21 cellular contexts compared by ENCODE assay signal in the genomic region with DNA sequence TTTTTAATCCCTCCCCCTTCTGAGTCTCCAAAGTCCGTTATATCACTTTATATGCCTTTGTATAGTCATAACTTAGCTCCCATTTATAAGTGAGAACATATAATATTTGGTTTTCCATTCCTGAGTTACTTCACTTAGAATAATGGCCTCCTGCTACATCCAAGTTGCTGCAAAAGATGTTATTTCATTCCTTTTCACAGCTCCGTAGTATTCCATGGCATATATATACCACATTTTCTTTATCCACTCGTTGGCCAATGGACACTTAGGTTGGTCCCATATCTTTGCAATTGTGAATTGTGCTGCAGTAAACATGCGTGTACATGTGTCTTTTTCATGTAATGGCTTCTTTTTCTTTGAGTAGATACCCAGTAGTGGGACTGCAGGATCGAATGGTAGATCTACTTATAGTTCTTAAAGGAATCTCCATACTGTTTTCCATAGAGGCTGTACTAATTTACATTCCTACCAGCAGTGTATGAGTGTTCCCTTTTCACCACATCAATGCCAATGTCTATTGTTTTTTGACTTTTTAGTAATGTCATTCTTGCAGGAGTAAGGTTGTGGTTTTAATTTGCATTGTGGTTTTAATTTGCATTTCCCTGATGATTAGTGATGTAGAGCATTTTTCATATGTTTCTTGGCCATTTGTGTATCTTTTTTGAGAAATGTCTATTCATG. TPM values are rescaled to one million over a fixed set of nuclear protein-coding genes. Genes with fewer than 3 reads are reported as not detected.
DNase-seq lines count a peak whose midpoint lies in the region; ATAC-seq and TF ChIP-seq lines count a peak whose summit lies in the region.
"Had no signal": no experiment of that assay in that cellular context is flagged by ENCODE, and none has a peak within 500 bp of the region (broad histone marks: within the 10 kb centered on the region; RNA-seq: fewer than 3 reads in every experiment).

No MANE protein-coding gene starts in this region.

- H3K4me1 ChIP-seq in MM.1S (ENCODE audit: low read length): peaks cover 20% of the 10 kb centered on the region
- peaks cover 36% of the 10 kb centered on the region for H3K4me1 ChIP-seq in vagina
- H3K4me1 ChIP-seq: lower lobe of right lung, neural progenitor cell, right lobe of liver had no signal

- no peaks in the 10 kb centered on the region for H3K9me3 Mint-ChIP-seq in activated naive CD4-positive, alpha-beta T cell treated with anti-CD3 and anti-CD28 coated beads, Interleukin-2, amount 50 U/mL, for 72 hours
- peaks cover 12% of the 10 kb centered on the region for H3K9me3 Mint-ChIP-seq in activated naive CD4-positive, alpha-beta T cell treated with anti-CD3 and anti-CD28 coated beads, Interleukin-2, amount 10 ng/mL, durations not matched to agents 7 days and 5 days
- H3K9me3 Mint-ChIP-seq in activated naive CD8-positive, alpha-beta T cell treated with anti-CD3 and anti-CD28 coated beads, Interleukin-2, amount 50 U/mL, for 24 hours: no peaks in the 10 kb centered on the region
- H3K9me3 Mint-ChIP-seq: stimulated activated naive CD8-positive, alpha-beta T cell treated with anti-CD3 and anti-CD28 coated beads, Interleukin-15, Interleukin-2, amounts not matched to agents 100 ng/mL and 50 ng/mL, for 24 hours had no signal

- no peaks in the 10 kb centered on the region for H3F3A ChIP-seq in MM.1S (ENCODE audit: insufficient read depth, low read length)

- CTCF ChIA-PET in activated naive CD4-positive, alpha-beta T cell treated with anti-CD3 and anti-CD28 coated beads, Interleukin-2, amount 10 ng/mL, durations not matched to agents 7 days and 5 days (lab: Charles Lee): interaction anchor here (1.1 to 1.3 kb wide), 2 partner anchors 10 to 20 kb away, joined by 4 to 5 read pairs; no protein-coding TSS in a partner anchor

- H3K4me3 ChIP-seq in MM.1S (ENCODE audit: low read length) (no peak overlapping the region), vagina (no peak overlapping the region)
- H3K4me3 ChIP-seq: GM23338, lower lobe of right lung, neural progenitor cell, Peyer's patch, right lobe of liver, thyroid gland had no signal

- H4K20me1 ChIP-seq in MM.1S (ENCODE audit: insufficient read depth, low read length): no peaks in the 10 kb centered on the region

- intact Hi-C loops in vagina (cut with DNase I): no loop called here

- H3K36me3 ChIP-seq in MM.1S (replicated peaks; ENCODE audit: insufficient read depth, low read length): no peaks in the 10 kb centered on the region
- no peaks in the 10 kb centered on the region for H3K36me3 ChIP-seq in vagina
- H3K36me3 ChIP-seq: lower lobe of right lung, neural progenitor cell, Peyer's patch, right lobe of liver, thyroid gland had no signal

- H2AFZ ChIP-seq in MM.1S (ENCODE audit: low read length): no peak overlapping the region
- H2AFZ ChIP-seq: GM23338, neural progenitor cell had no signal

- H3K27ac ChIP-seq in MM.1S (ENCODE audit: low read length) (no peak overlapping the region), vagina (no peak overlapping the region)
- H3K27ac ChIP-seq: lower lobe of right lung, neural progenitor cell, Peyer's patch, right lobe of liver, thyroid gland had no signal

- H3K27me3 Mint-ChIP-seq in activated naive CD4-positive, alpha-beta T cell treated with anti-CD3 and anti-CD28 coated beads, Interleukin-2, amount 10 ng/mL, durations not matched to agents 7 days and 5 days: peaks cover 12% of the 10 kb centered on the region
- peaks cover 20% of the 10 kb centered on the region for H3K27me3 Mint-ChIP-seq in activated naive CD8-positive, alpha-beta T cell treated with anti-CD3 and anti-CD28 coated beads, Interleukin-2, amount 50 U/mL, for 24 hours

- H3K9me2 ChIP-seq in MM.1S (replicated peaks; ENCODE audit: insufficient read depth, low read length): no peaks in the 10 kb centered on the region

- no peak overlapping the region for H3K27ac Mint-ChIP-seq in activated naive CD4-positive, alpha-beta T cell treated with anti-CD3 and anti-CD28 coated beads, Interleukin-2, amount 50 U/mL, for 72 hours
- H3K27ac Mint-ChIP-seq in activated naive CD4-positive, alpha-beta T cell treated with anti-CD3 and anti-CD28 coated beads, Interleukin-2, amount 10 ng/mL, durations not matched to agents 7 days and 5 days: no peak overlapping the region
- H3K27ac Mint-ChIP-seq in activated naive CD8-positive, alpha-beta T cell treated with anti-CD3 and anti-CD28 coated beads, Interleukin-2, amount 50 U/mL, for 24 hours: peak overlapping the region; percentile 44
- H3K27ac Mint-ChIP-seq: GM23338; neural progenitor cell; stimulated activated naive CD8-positive, alpha-beta T cell treated with anti-CD3 and anti-CD28 coated beads, Interleukin-15, Interleukin-2, amounts not matched to agents 100 ng/mL and 50 ng/mL, for 24 hours had no signal

- peaks cover 86% of the 10 kb centered on the region for H3K4me1 Mint-ChIP-seq in activated naive CD4-positive, alpha-beta T cell treated with anti-CD3 and anti-CD28 coated beads, Interleukin-2, amount 10 ng/mL, durations not matched to agents 7 days and 5 days
- H3K4me1 Mint-ChIP-seq in activated naive CD8-positive, alpha-beta T cell treated with anti-CD3 and anti-CD28 coated beads, Interleukin-2, amount 50 U/mL, for 24 hours: peaks cover 60% of the 10 kb centered on the region
- H3K4me1 Mint-ChIP-seq: GM23338, neural progenitor cell had no signal

- no peak for TF ChIP-seq POLR2A in vagina (IDR thresholded peaks at IDR 0.05)

- peaks cover 4 to 7% of the 10 kb centered on the region in 2 donors for H3K36me3 Mint-ChIP-seq in activated naive CD4-positive, alpha-beta T cell treated with anti-CD3 and anti-CD28 coated beads, Interleukin-2, amount 50 U/mL, for 72 hours
- H3K36me3 Mint-ChIP-seq in activated naive CD4-positive, alpha-beta T cell treated with anti-CD3 and anti-CD28 coated beads, Interleukin-2, amount 10 ng/mL, durations not matched to agents 7 days and 5 days: peaks cover 57% of the 10 kb centered on the region
- no peaks in the 10 kb centered on the region for H3K36me3 Mint-ChIP-seq in activated naive CD8-positive, alpha-beta T cell treated with anti-CD3 and anti-CD28 coated beads, Interleukin-2, amount 50 U/mL, for 24 hours (ENCODE audit: low read depth)
- H3K36me3 Mint-ChIP-seq: IgD-negative memory B cell, neural progenitor cell had no signal

- peaks cover 67% of the 10 kb centered on the region for H3K79me2 ChIP-seq in MM.1S (ENCODE audit: low read length)

- ATAC-seq in activated naive CD4-positive, alpha-beta T cell treated with anti-CD3 and anti-CD28 coated beads, Interleukin-2, amount 50 U/mL, for 72 hours: peak; percentile 72 to 75
- peak; percentile 82 for ATAC-seq in activated naive CD8-positive, alpha-beta T cell treated with anti-CD3 and anti-CD28 coated beads, Interleukin-2, amount 50 U/mL, for 24 hours
- ATAC-seq: GM23338, lower lobe of right lung, right lobe of liver had no signal

- H3K9me3 ChIP-seq in MM.1S (replicated peaks; ENCODE audit: insufficient read depth, low read length): no peaks in the 10 kb centered on the region
- no peaks in the 10 kb centered on the region for H3K9me3 ChIP-seq in vagina
- H3K9me3 ChIP-seq: lower lobe of right lung, Peyer's patch, right lobe of liver, thyroid gland had no signal

- no peak overlapping the region for H3K4me3 Mint-ChIP-seq in activated naive CD4-positive, alpha-beta T cell treated with anti-CD3 and anti-CD28 coated beads, Interleukin-2, amount 10 ng/mL, durations not matched to agents 7 days and 5 days
- H3K4me3 Mint-ChIP-seq in activated naive CD8-positive, alpha-beta T cell treated with anti-CD3 and anti-CD28 coated beads, Interleukin-2, amount 50 U/mL, for 24 hours: no peak overlapping the region
- H3K4me3 Mint-ChIP-seq: GM23338, neural progenitor cell had no signal

- TF ChIP-seq CTCF in MM.1S (IDR thresholded peaks at IDR 0.05; ENCODE audit: low read length) (no peak), vagina (IDR thresholded peaks at IDR 0.05) (no peak)

- no peak overlapping the region for H3K9ac ChIP-seq in MM.1S (ENCODE audit: low read length)
- H3K9ac ChIP-seq: neural progenitor cell had no signal

- DNase-seq in activated naive CD4-positive, alpha-beta T cell treated with anti-CD3 and anti-CD28 coated beads, Interleukin-2, amount 50 U/mL, for 72 hours (ENCODE audit: low spot score in 2 of 2): no peak
- no peak for DNase-seq in activated naive CD4-positive, alpha-beta T cell treated with anti-CD3 and anti-CD28 coated beads, Interleukin-2, amount 10 ng/mL, durations not matched to agents 7 days and 5 days
- peak; percentile 16 for DNase-seq in MM.1S
- no peak for DNase-seq in activated naive CD8-positive, alpha-beta T cell treated with anti-CD3 and anti-CD28 coated beads, Interleukin-2, amount 50 U/mL, for 24 hours
- no peak for DNase-seq in middle frontal gyrus (ENCODE audit: extremely low spot score, low spot score)
- no peak for DNase-seq in activated CD8-positive, alpha-beta memory T cell treated with anti-CD3 and anti-CD28 coated beads for 24 hours
- DNase-seq in vagina (ENCODE audit: extremely low spot score in 2 of 2): no peak
- DNase-seq: cerebellar nuclear complex; DMS53; GF-D8; lower lobe of right lung; NCI-H1417 treated with DMSO at 0.1 percent for 48 hours; Peyer's patch; right lobe of liver; SIG-M5; stimulated activated CD4-positive, alpha-beta T cell treated with anti-CD3 and anti-CD28 coated beads, Interleukin-4, amount 100 ng/mL, for 4 hours; thyroid gland had no signal

- 0 out of 2 replicates have a peak overlapping the region, but pooled peaks have one; percentile 0 for H3K4me2 ChIP-seq in MM.1S (ENCODE audit: low read depth, low read length)
- H3K4me2 ChIP-seq: GM23338, neural progenitor cell had no signal

- H3K27me3 ChIP-seq in MM.1S (replicated peaks; ENCODE audit: insufficient read depth, low read length): no peaks in the 10 kb centered on the region
- no peaks in the 10 kb centered on the region for H3K27me3 ChIP-seq in vagina
- H3K27me3 ChIP-seq: neural progenitor cell, Peyer's patch, right lobe of liver, thyroid gland had no signal

RNA-seq across cellular contexts. Expression of gene MAN1C1, which starts 12.3 kb away (rescaled TPM):
- total RNA-seq in activated naive CD4-positive, alpha-beta T cell treated with anti-CD3 and anti-CD28 coated beads, Interleukin-2, amount 50 U/mL, for 72 hours: 10 to 100 TPM in 1 of 2 donors, 1 to 10 TPM in 1; 8.8 to 15.3 TPM
- total RNA-seq in vagina: 31.4 TPM
